8 cellular contexts compared by ENCODE assay signal in the genomic region with DNA sequence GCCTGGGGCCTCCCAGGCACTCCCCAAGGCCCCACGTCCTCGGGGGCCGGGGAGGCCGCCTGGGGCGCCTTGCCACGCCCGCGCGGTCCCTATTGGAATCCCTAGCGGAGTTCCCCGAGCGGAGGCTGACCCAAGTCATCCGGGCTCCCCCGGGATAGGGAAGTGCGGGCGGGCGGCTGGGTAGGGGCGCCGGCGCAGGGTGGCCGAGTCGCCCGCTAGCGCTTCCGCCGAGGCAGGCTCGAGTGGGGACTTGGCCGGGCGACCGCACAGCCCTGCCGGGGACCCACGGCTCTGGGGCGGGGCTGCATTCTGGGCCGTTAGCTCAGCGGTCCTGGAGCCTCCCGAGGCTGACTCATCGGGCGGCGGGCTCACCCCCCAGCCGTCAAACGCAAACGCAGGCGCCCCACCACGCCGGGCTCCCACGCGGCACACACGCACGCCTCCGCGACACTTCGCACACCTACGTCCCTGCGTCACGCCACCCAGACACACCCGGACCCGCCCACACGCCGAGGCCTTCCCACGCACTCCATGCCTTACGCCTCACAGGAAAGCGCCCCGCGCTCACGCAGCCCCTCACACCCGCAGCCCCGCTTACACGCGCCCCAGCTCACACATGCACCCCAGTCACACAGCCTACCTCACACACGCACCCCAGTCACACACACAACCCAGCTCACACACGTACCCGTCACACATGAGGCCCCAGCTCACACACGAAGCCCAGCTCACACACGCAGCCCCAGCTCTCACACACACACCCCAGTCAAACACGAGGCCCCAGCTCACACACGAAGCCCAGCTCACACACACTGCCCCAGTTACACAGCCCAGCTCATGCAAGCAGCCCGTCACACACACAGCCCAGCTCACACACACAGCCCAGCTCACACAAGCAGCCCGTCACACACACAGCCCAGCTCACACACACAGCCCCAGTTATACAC. TPM values are rescaled to one million over a fixed set of nuclear protein-coding genes. Genes with fewer than 3 reads are reported as not detected.
DNase-seq lines count a peak whose midpoint lies in the region; ATAC-seq and TF ChIP-seq lines count a peak whose summit lies in the region.

No MANE protein-coding gene starts in this region.

- H3K36me3 Mint-ChIP-seq in activated CD4-positive, alpha-beta memory T cell treated with anti-CD3 and anti-CD28 coated beads, Interleukin-2, amount 10 ng/mL, durations not matched to agents 7 days and 5 days (ENCODE audit: low read depth), result peaks cover 9% of the 10 kb centered on the region

- peak; percentile 45 for ATAC-seq in lung (ENCODE audit: insufficient read depth, low FRiP score)

- H3K4me1 Mint-ChIP-seq in activated CD4-positive, alpha-beta memory T cell treated with anti-CD3 and anti-CD28 coated beads, Interleukin-2, amount 10 ng/mL, durations not matched to agents 7 days and 5 days, result peaks cover 26% of the 10 kb centered on the region

- no peak overlapping the region for H3K27ac Mint-ChIP-seq in activated CD4-positive, alpha-beta memory T cell treated with anti-CD3 and anti-CD28 coated beads, Interleukin-2, amount 10 ng/mL, durations not matched to agents 7 days and 5 days

- H3K9ac ChIP-seq in BLaER1, result no peak overlapping the region; the same call in 1 of the 2 replicates
- H3K9ac ChIP-seq in duodenal mucosa (ENCODE audit: low read depth in 1 of 2, low read length in 2 of 2), result peak overlapping the region; percentile 54 to 66

- DNase-seq in KBM-7 (peak; percentile 54), lung (ENCODE audit: low spot score) (no peak), DMS153 (lab: John Stamatoyannopoulos, UW) (no peak), NCI-H2196 treated with DMSO at 0.1 percent for 48 hours (lab: John Stamatoyannopoulos, UW; ENCODE audit: unreplicated experiment) (no peak)
- DNase-seq in activated CD4-positive, alpha-beta memory T cell treated with anti-CD3 and anti-CD28 coated beads, Interleukin-2, amount 10 ng/mL, durations not matched to agents 7 days and 5 days, result peak; percentile 67
- peak; percentile 50 to 67 (median 58) for DNase-seq in stimulated activated CD4-positive, alpha-beta T cell treated with anti-CD3 and anti-CD28 coated beads, TNF-alpha, amount 100 ng/mL, for 24 hours (ENCODE audit: low read depth in 3 of 3)

- peak overlapping the region; percentile 95 for H3K4me2 ChIP-seq in BLaER1

- H3K9me3 ChIP-seq in BLaER1 (no peaks in the 10 kb centered on the region), duodenal mucosa (ENCODE audit: control insufficient read depth in 1 of 2, low read length in 2 of 2) (no peaks in the 10 kb centered on the region), lung (ENCODE audit: control insufficient read depth in 2 of 2, insufficient read depth in 1 of 2, low read length in 1 of 2) (no peaks in the 10 kb centered on the region)

- peaks cover 44% of the 10 kb centered on the region for H3K27me3 Mint-ChIP-seq in activated CD4-positive, alpha-beta memory T cell treated with anti-CD3 and anti-CD28 coated beads, Interleukin-2, amount 10 ng/mL, durations not matched to agents 7 days and 5 days

- H3K27ac ChIP-seq in BLaER1, result no peak overlapping the region
- H3K27ac ChIP-seq in duodenal mucosa (ENCODE audit: low read depth, low read length), result peak overlapping the region; percentile 86
- peak overlapping the region; percentile 93 to 98 for H3K27ac ChIP-seq in lung (ENCODE audit: low read depth in 1 of 2, low read length in 1 of 2)

- WGBS in lung, 2 donors, result 11 to 12% methylated on average over 74 to 78 of the region's 78 CpGs

- H3K36me3 ChIP-seq in BLaER1, result no peaks in the 10 kb centered on the region
- no peaks in the 10 kb centered on the region for H3K36me3 ChIP-seq in duodenal mucosa (ENCODE audit: control insufficient read depth in 1 of 2, insufficient read depth in 2 of 2, low read length in 2 of 2)
- H3K36me3 ChIP-seq in lung (ENCODE audit: control insufficient read depth in 2 of 2, insufficient read depth in 2 of 2, low read length in 2 of 2), result no peaks in the 10 kb centered on the region

- peak overlapping the region; percentile 72 for H3K4me3 Mint-ChIP-seq in activated CD4-positive, alpha-beta memory T cell treated with anti-CD3 and anti-CD28 coated beads, Interleukin-2, amount 10 ng/mL, durations not matched to agents 7 days and 5 days

- no peaks in the 10 kb centered on the region for H3K9me3 Mint-ChIP-seq in activated CD4-positive, alpha-beta memory T cell treated with anti-CD3 and anti-CD28 coated beads, Interleukin-2, amount 10 ng/mL, durations not matched to agents 7 days and 5 days

- peak overlapping the region; percentile 67 for H3K4me3 ChIP-seq in BLaER1
- H3K4me3 ChIP-seq in duodenal mucosa (ENCODE audit: low read depth in 1 of 2, low read length in 2 of 2), result peak overlapping the region; percentile 73 to 74
- peak overlapping the region; percentile 44 for H3K4me3 ChIP-seq in lung

- CTCF ChIA-PET in activated CD4-positive, alpha-beta memory T cell treated with anti-CD3 and anti-CD28 coated beads, Interleukin-2, amount 10 ng/mL, durations not matched to agents 7 days and 5 days (lab: Charles Lee), result interaction anchor here (0.7 to 6.6 kb wide), 10 partner anchors 8 to 465 kb away, joined by 3 to 69 read pairs (median 3); no protein-coding TSS in a partner anchor

- TF ChIP-seq CTCF in lung (IDR thresholded peaks at IDR 0.05; ENCODE audit: control extremely low read depth, extremely low read depth), result no peak

- POLR2A ChIA-PET in activated CD4-positive, alpha-beta memory T cell treated with anti-CD3 and anti-CD28 coated beads, Interleukin-2, amount 10 ng/mL, durations not matched to agents 7 days and 5 days (lab: Charles Lee), result interaction anchor here (1.0 to 1.8 kb wide), 3 partner anchors 35 to 173 kb away, joined by 5 to 7 read pairs (median 5); a partner anchor contains a TSS

- H4K20me1 ChIP-seq in BLaER1, result peaks cover 40% of the 10 kb centered on the region

- H3K27me3 ChIP-seq in BLaER1, result peaks cover 84% of the 10 kb centered on the region
- peaks cover 21 to 22% of the 10 kb centered on the region in 2 donors for H3K27me3 ChIP-seq in duodenal mucosa (ENCODE audit: control insufficient read depth in 1 of 2, insufficient read depth in 2 of 2, low read length in 2 of 2)
- no peaks in the 10 kb centered on the region for H3K27me3 ChIP-seq in lung (ENCODE audit: control insufficient read depth, insufficient read depth)

- in situ Hi-C loops in KBM-7 (cut with MboI; ENCODE audit: low pct_unique_long_range_greater_than_20kb, low sequenced_read_pairs), result no loop called here

- H3K4me1 ChIP-seq in BLaER1 (peaks cover 58% of the 10 kb centered on the region), duodenal mucosa (ENCODE audit: control insufficient read depth in 1 of 2, insufficient read depth in 2 of 2, low read length in 2 of 2) (peaks cover 41 to 46% of the 10 kb centered on the region in 2 donors), lung (ENCODE audit: control insufficient read depth in 2 of 2, insufficient read depth in 2 of 2, low read length in 2 of 2) (peaks cover 0 to 22% of the 10 kb centered on the region in 2 donors)

RNA-seq across cellular contexts. Expression of a gene that starts 1.1 kb away (rescaled TPM):
- total RNA-seq in activated CD4-positive, alpha-beta memory T cell treated with anti-CD3 and anti-CD28 coated beads, Interleukin-2, amount 10 ng/mL, durations not matched to agents 7 days and 5 days, result under 1 TPM; 0.53 to 0.63 TPM
- total RNA-seq in lung, result 10 to 100 TPM; 82.8 to 90.5 TPM
- 10 to 100 TPM; 27.3 to 69.3 TPM for polyA plus RNA-seq in lung

RNA-seq across cellular contexts. Expression of a gene that starts 36.3 kb away (rescaled TPM):
- total RNA-seq in activated CD4-positive, alpha-beta memory T cell treated with anti-CD3 and anti-CD28 coated beads, Interleukin-2, amount 10 ng/mL, durations not matched to agents 7 days and 5 days, result 100 to 1,000 TPM; 138 to 141 TPM
- total RNA-seq in lung, result 100 to 1,000 TPM; 114 to 123 TPM
- 10 to 100 TPM; 72.4 to 97.6 TPM for polyA plus RNA-seq in lung

RNA-seq across cellular contexts. Expression of a gene that starts 42.8 kb away (rescaled TPM):
- total RNA-seq in activated CD4-positive, alpha-beta memory T cell treated with anti-CD3 and anti-CD28 coated beads, Interleukin-2, amount 10 ng/mL, durations not matched to agents 7 days and 5 days, result 1 to 10 TPM; 9.6 to 10.0 TPM
- total RNA-seq in lung, result 10 to 100 TPM; 27.2 to 32.9 TPM
- polyA plus RNA-seq in lung, result 10 to 100 TPM; 15.3 to 21.7 TPM

Comparison
In these comparisons a context has a peak if more than half of its experiments do, and no peak if none do; other contexts are left out.
1. DNase-seq: peak in KBM-7 (single experiment), activated CD4-positive, alpha-beta memory T cell treated with anti-CD3 and anti-CD28 coated beads, Interleukin-2, amount 10 ng/mL, durations not matched to agents 7 days and 5 days (single experiment) and stimulated activated CD4-positive, alpha-beta T cell treated with anti-CD3 and anti-CD28 coated beads, TNF-alpha, amount 100 ng/mL, for 24 hours (3 of 3); none in lung (single experiment), DMS153 (single experiment) and NCI-H2196 treated with DMSO at 0.1 percent for 48 hours (single experiment).
2. RNA of a gene that starts 1.1 kb away (total RNA-seq): 82.8 to 90.5 TPM in lung; 0.53 to 0.63 TPM in activated CD4-positive, alpha-beta memory T cell treated with anti-CD3 and anti-CD28 coated beads, Interleukin-2, amount 10 ng/mL, durations not matched to agents 7 days and 5 days; every median in the first group is over 10 times any median in the second.
3. Peak in every context shown above with its lines, with median percentiles within 50 percentile points of each other: H3K4me3 ChIP-seq.